ENCODE assay signal across 1 cellular context in genomic region chr19:42226886-42227285, GRCh38.
TF ChIP-seq lines count a peak whose summit lies in the region.

No MANE protein-coding gene starts in this region.

TF ChIP-seq in A549, 52 proteins besides CTCF, POLR2A, EP300 and RAD21:
- TF ChIP-seq CBX2 (IDR thresholded peaks at IDR 0.05; ENCODE audit: borderline replicate concordance, low read depth) (no peak), EHMT2 (IDR thresholded peaks at IDR 0.05; ENCODE audit: low read depth) (no peak), REST (IDR thresholded peaks at IDR 0.05) (no peak), RFX5 (IDR thresholded peaks at IDR 0.05) (no peak), HOXB5 (CRISPR knock-in tag; IDR thresholded peaks at IDR 0.05) (no peak), FOXS1 (CRISPR knock-in tag; IDR thresholded peaks at IDR 0.05) (no peak), CBX8 (IDR thresholded peaks at IDR 0.05) (no peak), HOXB13 (CRISPR knock-in tag; IDR thresholded peaks at IDR 0.05; ENCODE audit: low read depth) (no peak), BHLHE40 (IDR thresholded peaks at IDR 0.05; ENCODE audit: low read depth, low read length) (no peak), KDM1A (IDR thresholded peaks at IDR 0.05; ENCODE audit: low read depth) (no peak), NPAS2 (CRISPR knock-in tag; IDR thresholded peaks at IDR 0.05; ENCODE audit: borderline replicate concordance) (no peak), JUNB (IDR thresholded peaks at IDR 0.05) (no peak), CEBPB (IDR thresholded peaks at IDR 0.05) (no peak), E2F6 (IDR thresholded peaks at IDR 0.05; ENCODE audit: borderline replicate concordance, low read depth) (no peak), HES2 (IDR thresholded peaks at IDR 0.05) (no peak), BCL3 (IDR thresholded peaks at IDR 0.05) (no peak), HEYL (CRISPR knock-in tag; IDR thresholded peaks at IDR 0.05) (no peak), ELK1 (IDR thresholded peaks at IDR 0.05; ENCODE audit: low read depth, low read length) (no peak)
